16 cellular contexts compared by ENCODE assay signal in the genomic region with DNA sequence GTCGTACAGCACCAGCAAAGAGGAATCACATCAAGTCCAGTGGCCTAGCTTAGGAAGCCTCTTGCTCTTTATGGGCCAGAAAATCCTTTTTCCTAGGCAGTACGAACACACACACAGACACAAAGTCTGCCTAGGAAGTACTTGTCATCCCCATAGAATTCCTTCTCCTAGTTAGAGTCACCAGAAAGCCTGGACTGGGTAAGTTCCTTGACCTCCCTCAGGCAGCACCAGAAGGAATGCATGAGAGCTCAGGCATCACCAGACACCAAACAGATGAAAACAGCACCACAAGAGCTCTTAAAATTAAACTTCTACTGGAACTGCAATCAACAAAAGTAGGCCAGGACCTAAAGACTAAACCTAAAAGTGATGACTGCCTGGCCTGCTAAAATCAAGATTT.
"Had no signal": no experiment of that assay in that cellular context is flagged by ENCODE, and none has a peak within 500 bp of the region (broad histone marks: within the 10 kb centered on the region; RNA-seq: fewer than 3 reads in every experiment).

No MANE protein-coding gene starts in this region.

- H3K27ac ChIP-seq: cardiac muscle cell, ovary, stomach had no signal

- H3K4me3 ChIP-seq: cardiac muscle cell, ovary, stomach had no signal

- H3K36me3 ChIP-seq: cardiac muscle cell, ovary, stomach had no signal

- H3K4me1 ChIP-seq: stomach had no signal

- H3K27me3 ChIP-seq: cardiac muscle cell, ovary, stomach had no signal

- DNase-seq: activated CD4-positive, alpha-beta T cell treated with anti-CD3 and anti-CD28 coated beads for 48 hours; activated CD8-positive, alpha-beta T cell treated with anti-CD3 and anti-CD28 coated beads, Interleukin-2, amount 10 ng/mL, durations not matched to agents 7 days and 5 days; activated naive CD4-positive, alpha-beta T cell treated with Interleukin-2 at 50 U/mL for 16 hours; activated naive CD8-positive, alpha-beta T cell treated with anti-CD3 and anti-CD28 coated beads, Interleukin-2, amount 50 U/mL, for 24 hours; cortex of kidney; effector CD8-positive, alpha-beta T cell; hypothalamus; immature natural killer cell; left colon; mammary epithelial cell; nephron progenitor cell; ovary; stimulated activated CD4-positive, alpha-beta T cell treated with anti-CD3 and anti-CD28 coated beads, Interleukin-4, amount 100 ng/mL, for 4 hours; stomach; T-helper 1 cell had no signal

- H3K9me3 ChIP-seq: ovary, stomach had no signal
